Comparison of ENCODE assay signal across 20 cellular contexts in the genomic region with DNA sequence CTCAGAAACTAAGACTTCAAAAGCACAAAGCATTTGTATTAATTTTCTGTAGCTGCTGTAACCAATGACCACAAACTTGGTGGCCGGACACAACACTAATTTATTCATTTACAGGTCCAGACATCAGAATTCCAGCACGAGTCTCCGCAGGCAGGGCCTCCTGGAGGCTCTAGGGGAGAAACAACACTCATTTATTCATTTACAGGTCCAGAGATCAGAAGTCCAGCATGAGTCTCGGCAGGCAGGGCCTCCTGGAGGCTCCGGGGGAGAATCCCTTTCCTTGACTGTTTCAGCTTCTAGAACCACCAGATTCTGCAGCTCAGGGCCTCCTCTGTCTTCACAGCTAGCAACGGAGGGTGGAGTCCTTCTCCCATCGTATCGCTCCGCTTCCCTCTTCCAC.
A peak's percentile ranks its signal among the peaks of the same experiment; 100 is the strongest.
DNase-seq lines count a peak whose midpoint lies in the region; ATAC-seq, FAIRE-seq and TF ChIP-seq lines count a peak whose summit lies in the region.
"Had no signal": no experiment of that assay in that cellular context is flagged by ENCODE, and none has a peak within 500 bp of the region (broad histone marks: within the 10 kb centered on the region; RNA-seq: fewer than 3 reads in every experiment).

No MANE protein-coding gene starts in this region.

- no peak for TF ChIP-seq POLR2A in spleen (IDR thresholded peaks at IDR 0.05)

- peaks cover 0 to 32% (median 0%) of the 10 kb centered on the region in 7 donors for H3K27me3 ChIP-seq in spleen (replicated peaks in 1 of 7)
- H3K27me3 ChIP-seq: Peyer's patch had no signal

- no peak for ATAC-seq in left lobe of liver
- ATAC-seq: Right ventricle myocardium inferior had no signal

- 77 to 81% (median 78%) methylated on average over 9 of the region's 9 CpGs for WGBS in spleen, 5 donors

- FAIRE-seq in D721Med (lab: Jason Lieb, UNC) (no peak), HTR-8/SVneo (lab: Jason Lieb, UNC) (no peak)
- FAIRE-seq: GM19239 had no signal

- intact Hi-C loops in spleen (cut with DNase I; ENCODE audit: low total_unique reads): no loop called here

- H3K9me3 ChIP-seq in spleen: no peaks in the 10 kb centered on the region
- H3K9me3 ChIP-seq: Caco-2, Peyer's patch had no signal

- no peaks in the 10 kb centered on the region for H3K36me3 ChIP-seq in spleen
- H3K36me3 ChIP-seq: Peyer's patch had no signal

- DNase-seq in NCI-H146 (lab: John Stamatoyannopoulos, UW) (peak; percentile 89), NCI-H774 (lab: John Stamatoyannopoulos, UW) (peak; percentile 52), left lobe of liver (ENCODE audit: low spot score) (peak; percentile 7), spleen (peak; percentile 28), D721Med (ENCODE audit: insufficient read length, low spot score) (no peak), DMS114 treated with DMSO at 0.1 percent for 48 hours (lab: John Stamatoyannopoulos, UW; ENCODE audit: unreplicated experiment) (no peak), HTR-8/SVneo (ENCODE audit: insufficient read length, low spot score) (no peak)
- DNase-seq: ACHN; AML-193; Caco-2; CD4-positive, CD25-positive, alpha-beta regulatory T cell; DMS53; HFFc6; NCI-H1417; NCI-H2029 treated with DMSO at 0.1 percent for 48 hours; NCI-H510A had no signal

- H3K4me3 ChIP-seq in spleen: no peak overlapping the region
- H3K4me3 ChIP-seq: Peyer's patch, SK-N-MC had no signal

- TF ChIP-seq CTCF in spleen (IDR thresholded peaks at IDR 0.05 in 8 of 11, conservative IDR thresholded peaks at IDR 0.05 in 3 of 11) (no peak), D721Med (IDR thresholded peaks at IDR 0.05; ENCODE audit: insufficient read depth, missing control alignments) (no peak)

- H3K27ac ChIP-seq in spleen: no peak overlapping the region
- H3K27ac ChIP-seq: Peyer's patch, SK-N-MC had no signal

- H3K4me1 ChIP-seq in spleen: no peaks in the 10 kb centered on the region
- H3K4me1 ChIP-seq: Caco-2, Peyer's patch had no signal

Comparison
In these comparisons a context has a peak if more than half of its experiments do, and no peak if none do; other contexts are left out.
1. DNase-seq: peak in NCI-H146 (single experiment), NCI-H774 (single experiment), left lobe of liver (single experiment) and spleen (single experiment); none in D721Med (single experiment), DMS114 treated with DMSO at 0.1 percent for 48 hours (single experiment) and HTR-8/SVneo (single experiment).